22 cellular contexts compared by ENCODE assay signal in the genomic region with DNA sequence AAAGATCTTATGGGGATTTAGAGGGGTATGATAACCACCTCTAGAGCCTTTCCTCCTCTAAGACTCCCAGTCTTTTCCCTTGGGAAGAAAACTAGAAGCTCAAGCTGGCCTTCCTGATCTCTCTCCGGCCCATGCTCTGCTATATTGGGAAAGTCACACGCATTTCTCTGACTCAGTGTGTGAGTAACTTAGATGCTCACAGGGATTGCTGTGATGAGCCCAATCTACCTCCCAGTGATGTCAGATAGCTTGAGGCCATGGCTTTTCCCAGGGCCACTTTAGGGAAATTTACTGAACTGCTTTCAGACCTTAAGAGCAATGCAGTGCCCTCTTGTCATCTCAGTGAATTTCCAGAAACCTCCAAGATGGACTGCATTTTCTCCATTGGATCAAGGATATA. TPM values are rescaled to one million over a fixed set of nuclear protein-coding genes. Genes with fewer than 3 reads are reported as not detected.
DNase-seq lines count a peak whose midpoint lies in the region; ATAC-seq lines count a peak whose summit lies in the region.
"Had no signal": no experiment of that assay in that cellular context is flagged by ENCODE, and none has a peak within 500 bp of the region (broad histone marks: within the 10 kb centered on the region; RNA-seq: fewer than 3 reads in every experiment).

No MANE protein-coding gene starts in this region.

- DNase-seq in ELF-1 (ENCODE audit: low read depth, low spot score) (peak; percentile 50), RKO (ENCODE audit: low spot score) (peak; percentile 62), renal cortical epithelial cell (ENCODE audit: low read depth) (peak; percentile 6), SHP77 (lab: John Stamatoyannopoulos, UW) (no peak), CD1c-positive myeloid dendritic cell (ENCODE audit: extremely low spot score) (no peak), DMS53 treated with DMSO at 0.1 percent for 48 hours (lab: John Stamatoyannopoulos, UW; ENCODE audit: unreplicated experiment) (no peak)
- DNase-seq in activated T-cell treated with anti-CD3 and anti-CD28 coated beads, Interleukin-2, amount 50 U/mL, for 1 hour = no peak
- DNase-seq: activated CD8-positive, alpha-beta memory T cell treated with anti-CD3 and anti-CD28 coated beads for 24 hours; body of pancreas; gastrocnemius medialis; GDM1; HCEC 1CT; NCI-H1694; NCI-H774; T-helper 9 cell; testis had no signal

- peak; percentile 36 for ATAC-seq in esophagus mucosa
- ATAC-seq: activated CD4-positive, CD25-positive, alpha-beta regulatory T cell treated with anti-CD3 and anti-CD28 coated beads, Interleukin-2, amount 50 U/mL, for 24 hours; activated naive CD4-positive, alpha-beta T cell treated with anti-CD3 and anti-CD28 coated beads, Interleukin-2, amount 50 U/mL, for 72 hours; body of pancreas; gastrocnemius medialis had no signal

RNA-seq across cellular contexts. Expression of gene ST8SIA2, which starts 8.6 kb away (rescaled TPM):
- total RNA-seq in esophagus mucosa (0.16 TPM), renal cortical epithelial cell (2.3 and 5.7 TPM in 2 replicates)
- total RNA-seq: activated naive CD4-positive, alpha-beta T cell treated with anti-CD3 and anti-CD28 coated beads, Interleukin-2, amount 50 U/mL, for 72 hours; activated T-helper 1 cell treated with anti-CD3 and anti-CD28 coated beads, Interleukin-12 subunit alpha, Interleukin-12 subunit beta, Interleukin-2, Interleukin-4 antibody, amounts not matched to agents 30 ng/mL and 10 ng/mL and 1 ng/mL, durations not matched to agents 14 hours and 24 hours and 36 hours; B cell; body of pancreas; gastrocnemius medialis; OCI-LY7 had no signal

Comparison
In these comparisons a context has a peak if more than half of its experiments do, and no peak if none do; other contexts are left out.
1. DNase-seq: peak in ELF-1 (single experiment), RKO (single experiment) and renal cortical epithelial cell (single experiment); none in SHP77 (0 of 2), activated T-cell treated with anti-CD3 and anti-CD28 coated beads, Interleukin-2, amount 50 U/mL, for 1 hour (single experiment), CD1c-positive myeloid dendritic cell (single experiment) and DMS53 treated with DMSO at 0.1 percent for 48 hours (single experiment).